In the genomic region with DNA sequence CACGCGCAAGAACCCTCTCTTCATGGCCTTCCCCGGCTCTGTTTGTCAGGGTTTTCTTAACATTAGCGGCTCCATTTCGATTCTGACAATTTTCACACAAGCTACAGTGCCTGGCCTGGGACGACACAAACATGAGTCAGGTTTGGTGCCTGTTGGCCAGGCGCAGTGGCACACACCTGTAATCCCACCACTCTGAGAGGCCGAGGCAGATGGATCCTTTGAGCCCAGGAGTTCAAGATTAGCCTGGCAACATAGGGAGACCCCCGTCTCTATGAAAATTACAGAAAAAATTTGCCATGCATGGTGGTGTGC, we compare ENCODE assay signal across 1 cellular context.
TF ChIP-seq lines count a peak whose summit lies in the region.

No MANE protein-coding gene starts in this region.

TF ChIP-seq in WTC11, 78 proteins besides CTCF, POLR2A, EP300 and RAD21 (continued from another document):
- TF ChIP-seq, protein P1, sequence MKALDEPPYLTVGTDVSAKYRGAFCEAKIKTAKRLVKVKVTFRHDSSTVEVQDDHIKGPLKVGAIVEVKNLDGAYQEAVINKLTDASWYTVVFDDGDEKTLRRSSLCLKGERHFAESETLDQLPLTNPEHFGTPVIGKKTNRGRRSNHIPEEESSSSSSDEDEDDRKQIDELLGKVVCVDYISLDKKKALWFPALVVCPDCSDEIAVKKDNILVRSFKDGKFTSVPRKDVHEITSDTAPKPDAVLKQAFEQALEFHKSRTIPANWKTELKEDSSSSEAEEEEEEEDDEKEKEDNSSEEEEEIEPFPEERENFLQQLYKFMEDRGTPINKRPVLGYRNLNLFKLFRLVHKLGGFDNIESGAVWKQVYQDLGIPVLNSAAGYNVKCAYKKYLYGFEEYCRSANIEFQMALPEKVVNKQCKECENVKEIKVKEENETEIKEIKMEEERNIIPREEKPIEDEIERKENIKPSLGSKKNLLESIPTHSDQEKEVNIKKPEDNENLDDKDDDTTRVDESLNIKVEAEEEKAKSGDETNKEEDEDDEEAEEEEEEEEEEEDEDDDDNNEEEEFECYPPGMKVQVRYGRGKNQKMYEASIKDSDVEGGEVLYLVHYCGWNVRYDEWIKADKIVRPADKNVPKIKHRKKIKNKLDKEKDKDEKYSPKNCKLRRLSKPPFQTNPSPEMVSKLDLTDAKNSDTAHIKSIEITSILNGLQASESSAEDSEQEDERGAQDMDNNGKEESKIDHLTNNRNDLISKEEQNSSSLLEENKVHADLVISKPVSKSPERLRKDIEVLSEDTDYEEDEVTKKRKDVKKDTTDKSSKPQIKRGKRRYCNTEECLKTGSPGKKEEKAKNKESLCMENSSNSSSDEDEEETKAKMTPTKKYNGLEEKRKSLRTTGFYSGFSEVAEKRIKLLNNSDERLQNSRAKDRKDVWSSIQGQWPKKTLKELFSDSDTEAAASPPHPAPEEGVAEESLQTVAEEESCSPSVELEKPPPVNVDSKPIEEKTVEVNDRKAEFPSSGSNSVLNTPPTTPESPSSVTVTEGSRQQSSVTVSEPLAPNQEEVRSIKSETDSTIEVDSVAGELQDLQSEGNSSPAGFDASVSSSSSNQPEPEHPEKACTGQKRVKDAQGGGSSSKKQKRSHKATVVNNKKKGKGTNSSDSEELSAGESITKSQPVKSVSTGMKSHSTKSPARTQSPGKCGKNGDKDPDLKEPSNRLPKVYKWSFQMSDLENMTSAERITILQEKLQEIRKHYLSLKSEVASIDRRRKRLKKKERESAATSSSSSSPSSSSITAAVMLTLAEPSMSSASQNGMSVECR (CRISPR knock-in tag; IDR thresholded peaks at IDR 0.05; ENCODE audit: borderline replicate concordance): no peak
- no peak for TF ChIP-seq MXD4 (CRISPR knock-in tag; IDR thresholded peaks at IDR 0.05; ENCODE audit: borderline replicate concordance)
